Comparison of ENCODE assay signal across 24 cellular contexts in the genomic region with DNA sequence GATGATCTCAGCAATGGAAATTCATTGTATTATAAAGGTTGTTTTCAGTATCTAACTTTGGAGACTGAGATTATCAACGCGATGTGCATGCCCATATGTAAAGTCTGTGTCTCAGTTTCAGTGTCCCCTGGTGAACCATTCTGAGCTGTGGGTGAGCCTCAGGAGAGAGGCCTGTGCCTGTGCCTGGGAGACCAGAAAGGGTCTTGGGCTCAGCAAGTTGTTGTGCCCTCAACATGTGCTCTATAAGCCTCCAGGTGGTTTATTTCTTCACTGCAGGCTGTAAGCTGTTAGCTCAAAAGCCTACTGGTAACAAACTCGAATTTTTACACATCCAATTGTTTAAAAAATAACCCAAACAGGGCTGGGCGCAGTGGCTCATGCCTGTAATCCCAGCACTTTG.
DNase-seq lines count a peak whose midpoint lies in the region; TF ChIP-seq lines count a peak whose summit lies in the region.
"Had no signal": no experiment of that assay in that cellular context is flagged by ENCODE, and none has a peak within 500 bp of the region (broad histone marks: within the 10 kb centered on the region; RNA-seq: fewer than 3 reads in every experiment).

No MANE protein-coding gene starts in this region.

- H3K23ac ChIP-seq in mesenchymal stem cell (ENCODE audit: low read length in 2 of 2): no peak overlapping the region

- peak overlapping the region; percentile 57 for H2AK5ac ChIP-seq in mesenchymal stem cell (ENCODE audit: low read length, severe bottlenecking)

- peak overlapping the region; percentile 56 for H3K4me3 ChIP-seq in AG04450 (ENCODE audit: low read depth, low read length)
- no peak overlapping the region for H3K4me3 ChIP-seq in mesenchymal stem cell (ENCODE audit: insufficient read depth in 1 of 2, low read depth in 1 of 2, low read length in 2 of 2)
- no peak overlapping the region for H3K4me3 ChIP-seq in PC-9
- H3K4me3 ChIP-seq in foreskin fibroblast (ENCODE audit: low read depth in 1 of 2, low read length in 2 of 2): peak overlapping the region in 1 of 2 donors; percentile 37
- H3K4me3 ChIP-seq: adrenal gland, BLaER1, HAP-1, spleen, testis had no signal

- no peaks in the 10 kb centered on the region for H4K20me1 ChIP-seq in PC-9 (ENCODE audit: insufficient read depth)
- H4K20me1 ChIP-seq: BLaER1 had no signal

- no peaks in the 10 kb centered on the region for H3K79me1 ChIP-seq in mesenchymal stem cell (replicated peaks; ENCODE audit: low read length, poor library complexity, severe bottlenecking)

- H4K91ac ChIP-seq in mesenchymal stem cell (ENCODE audit: low read length): peak overlapping the region; percentile 91

- CTCF ChIA-PET in AG04450 (lab: Charles Lee) (interaction anchor here (1.0 to 2.4 kb wide), 4 partner anchors 13 to 530 kb away, joined by 3 to 12 read pairs (median 6); no protein-coding TSS in a partner anchor), PC-9 (lab: Charles Lee) (interaction anchor here (0.7 kb wide), 1 partner anchor 8 kb away, joined by 3 read pairs; no protein-coding TSS in a partner anchor)

- H3K9ac ChIP-seq in mesenchymal stem cell (ENCODE audit: low read length): no peak overlapping the region
- H3K9ac ChIP-seq: BLaER1, parathyroid adenoma had no signal

- H3K36me3 ChIP-seq in mesenchymal stem cell (ENCODE audit: control insufficient read depth in 1 of 2, insufficient read depth in 2 of 2, low read depth in 1 of 2, low read length in 2 of 2): no peaks in the 10 kb centered on the region
- H3K36me3 ChIP-seq in PC-9 (ENCODE audit: low read depth): no peaks in the 10 kb centered on the region
- H3K36me3 ChIP-seq: adrenal gland, BLaER1, HAP-1, spleen had no signal

- H3K9me3 ChIP-seq in AG04450 (ENCODE audit: control insufficient read depth, insufficient read depth, low read length) (no peaks in the 10 kb centered on the region; the same call in 1 of the 2 replicates), mesenchymal stem cell (ENCODE audit: control insufficient read depth, low read length) (no peaks in the 10 kb centered on the region), PC-9 (ENCODE audit: insufficient read depth, low read depth) (0 out of 2 replicates have a peak, but pooled peaks cover 10% of the 10 kb centered on the region)
- H3K9me3 ChIP-seq: adrenal gland, spleen, testis had no signal

- H2BK120ac ChIP-seq in mesenchymal stem cell (ENCODE audit: low read depth, low read length): peak overlapping the region; percentile 66

- no peak overlapping the region for H2BK5ac ChIP-seq in mesenchymal stem cell (ENCODE audit: low read depth, low read length, poor library complexity, severe bottlenecking)

- peak overlapping the region in 1 of 2 experiments; percentile 87 for H3K18ac ChIP-seq in mesenchymal stem cell (ENCODE audit: low read depth in 1 of 2, low read length in 2 of 2)

- H3K4me2 ChIP-seq in mesenchymal stem cell (ENCODE audit: low read length, poor library complexity, severe bottlenecking) (no peak overlapping the region), PC-9 (no peak overlapping the region)
- H3K4me2 ChIP-seq: BLaER1 had no signal

- peak overlapping the region; percentile 94 for H3K27ac ChIP-seq in AG04450 (ENCODE audit: low read depth, low read length)
- H3K27ac ChIP-seq in mesenchymal stem cell (ENCODE audit: low read length, poor library complexity, severe bottlenecking): peak overlapping the region; percentile 11
- no peak overlapping the region for H3K27ac ChIP-seq in PC-9
- H3K27ac ChIP-seq: adrenal gland, BLaER1, parathyroid adenoma, spleen, testis had no signal

- no peaks in the 10 kb centered on the region for H3K9me2 ChIP-seq in PC-9 (ENCODE audit: insufficient read depth)

- H3K27me3 ChIP-seq in AG04450 (ENCODE audit: control insufficient read depth, insufficient read depth, low read length) (no peaks in the 10 kb centered on the region), mesenchymal stem cell (ENCODE audit: control insufficient read depth in 1 of 2, insufficient read depth in 1 of 2, low read length in 2 of 2) (no peaks in the 10 kb centered on the region), PC-9 (ENCODE audit: insufficient read depth, low read depth) (no peaks in the 10 kb centered on the region)
- H3K27me3 ChIP-seq: adrenal gland, BLaER1, spleen, testis had no signal

- no peak overlapping the region for H2AFZ ChIP-seq in mesenchymal stem cell (ENCODE audit: low read depth, low read length)
- H2AFZ ChIP-seq in PC-9: no peak overlapping the region
- H2AFZ ChIP-seq: parathyroid adenoma had no signal

- no TSS peak for BruUV-seq in PC-9 (replicated peaks; lab: Mats Ljungman, UMichigan)

- H3K79me2 ChIP-seq in PC-9 (ENCODE audit: low read depth): no peaks in the 10 kb centered on the region
- H3K79me2 ChIP-seq: parathyroid adenoma had no signal

- H3K4me1 ChIP-seq in mesenchymal stem cell (ENCODE audit: control insufficient read depth, insufficient read depth, low read depth, low read length): peaks cover 7% of the 10 kb centered on the region
- peaks cover 14% of the 10 kb centered on the region; the same call in 1 of the 2 replicates for H3K4me1 ChIP-seq in PC-9 (replicated peaks; ENCODE audit: insufficient read depth)
- H3K4me1 ChIP-seq: adrenal gland, BLaER1, testis had no signal

- WGBS in mesenchymal stem cell: 84% methylated on average over 3 of the region's 4 CpGs

- intact Hi-C loops in PC-9 (cut with micrococcal nuclease; ENCODE audit: unreplicated experiment): no loop called here

- TF ChIP-seq CTCF in AG04450 (IDR thresholded peaks at IDR 0.05; ENCODE audit: low read depth, low read length) (peak; percentile 21; the same call in 1 of the 2 replicates), PC-9 (conservative IDR thresholded peaks at IDR 0.05) (no peak), foreskin fibroblast (IDR thresholded peaks at IDR 0.05; ENCODE audit: low read depth, low read length) (no peak)

- POLR2A ChIA-PET in AG04450 (lab: Yijun Ruan, JAX) (interaction anchor here (0.8 to 1.6 kb wide), 4 partner anchors 9 to 347 kb away, joined by 3 to 9 read pairs (median 6); no protein-coding TSS in a partner anchor), PC-9 (lab: Charles Lee; ENCODE audit: unreplicated experiment) (interaction anchor here (0.6 kb wide), 2 partner anchors 15 to 1903 kb away, joined by 3 to 5 read pairs; no protein-coding TSS in a partner anchor)

- no peaks in the 10 kb centered on the region for H3F3A ChIP-seq in PC-9 (ENCODE audit: insufficient read depth, low read depth)

- H4K8ac ChIP-seq in mesenchymal stem cell (ENCODE audit: low read length): peak overlapping the region; percentile 65

- no peak overlapping the region for H3K14ac ChIP-seq in mesenchymal stem cell (ENCODE audit: low read length in 2 of 2)

- no peak for DNase-seq in AG04450 (ENCODE audit: low read depth, low spot score)
- peak; percentile 46 for DNase-seq in M059J (ENCODE audit: low read depth)
- DNase-seq in amniotic epithelial cell (ENCODE audit: low read depth): peak; percentile 29
- no peak for DNase-seq in mesenchymal stem cell
- no peak for DNase-seq in NCI-H345 (lab: John Stamatoyannopoulos, UW)
- no peak for DNase-seq in PC-9
- no peak for DNase-seq in effector CD4-positive, alpha-beta T cell
- DNase-seq in foreskin fibroblast: no peak
- DNase-seq: activated CD8-positive, alpha-beta T cell treated with anti-CD3 and anti-CD28 coated beads for 36 hours; activated naive CD4-positive, alpha-beta T cell treated with anti-CD3 and anti-CD28 coated beads for 36 hours; Kasumi-1; MV-4-11; NCI-H146; NCI-H446; NCI-H748 treated with DMSO at 0.1 percent for 48 hours; retina; spleen; stimulated activated CD4-positive, alpha-beta T cell treated with anti-CD3 and anti-CD28 coated beads, Interleukin-2, amount 100 ng/mL, for 24 hours; stimulated activated CD8-positive, alpha-beta memory T cell treated with anti-CD3 and anti-CD28 coated beads, Interleukin-4, amount 100 ng/mL, for 48 hours; testis had no signal

- H2BK15ac ChIP-seq in mesenchymal stem cell (ENCODE audit: low read depth, poor library complexity, severe bottlenecking): no peak overlapping the region

- H3K4ac ChIP-seq in mesenchymal stem cell (ENCODE audit: low read depth in 1 of 2, low read length in 2 of 2): peak overlapping the region; percentile 5 to 68

- H2BK12ac ChIP-seq in mesenchymal stem cell (ENCODE audit: low read length in 2 of 2): peak overlapping the region; percentile 13 to 57

Comparison
In these comparisons a context has a peak if more than half of its experiments do, and no peak if none do; other contexts are left out.
1. DNase-seq: peak in M059J (single experiment) and amniotic epithelial cell (single experiment); none in AG04450 (single experiment), mesenchymal stem cell (single experiment), NCI-H345 (single experiment), PC-9 (0 of 2), effector CD4-positive, alpha-beta T cell (single experiment) and foreskin fibroblast (0 of 2).